In genomic region chr6:139311826-139312225, GRCh38 we compare ENCODE assay signal across 22 cellular contexts. TPM values are rescaled to one million over a fixed set of nuclear protein-coding genes. Genes with fewer than 3 reads are reported as not detected.
"Had no signal": no experiment of that assay in that cellular context is flagged by ENCODE, and none has a peak within 500 bp of the region (broad histone marks: within the 10 kb centered on the region; RNA-seq: fewer than 3 reads in every experiment).

No MANE protein-coding gene starts in this region.

- H3K36me3 ChIP-seq: ascending aorta, breast epithelium, left ventricle myocardium inferior, right lobe of liver, spleen, stomach, thoracic aorta had no signal

- H3K4me3 ChIP-seq: ascending aorta, breast epithelium, left ventricle myocardium inferior, mucosa of descending colon, psoas muscle, right lobe of liver, spleen, stomach, thoracic aorta had no signal

- H3K9me3 ChIP-seq: ascending aorta, breast epithelium, left ventricle myocardium inferior, mucosa of descending colon, psoas muscle, right lobe of liver, spleen, stomach, thoracic aorta had no signal

- H3K27ac Mint-ChIP-seq: activated naive CD4-positive, alpha-beta T cell treated with anti-CD3 and anti-CD28 coated beads for 36 hours; activated naive CD8-positive, alpha-beta T cell treated with anti-CD3 and anti-CD28 coated beads, Interleukin-2, amount 50 U/mL, for 24 hours; activated T-helper 2 cell treated with anti-CD3 and anti-CD28 coated beads, Interferon-gamma antibody, Interleukin-2, Interleukin-4, amounts not matched to agents 10 μg/mL and 5 μg/mL and 100 μg/mL, durations not matched to agents 14 hours and 24 hours and 36 hours; natural killer cell; T-cell had no signal

- H3K27me3 Mint-ChIP-seq: activated naive CD8-positive, alpha-beta T cell treated with anti-CD3 and anti-CD28 coated beads, Interleukin-2, amount 50 U/mL, for 24 hours; T-cell had no signal

- DNase-seq: activated CD4-positive, alpha-beta T cell treated with anti-CD3 and anti-CD28 coated beads for 1 hour; activated CD4-positive, alpha-beta T cell treated with anti-CD3 and anti-CD28 coated beads, Interleukin-2, amount 50 U/mL, for 4 hours; activated naive CD4-positive, alpha-beta T cell treated with anti-CD3 and anti-CD28 coated beads for 36 hours; activated naive CD8-positive, alpha-beta T cell treated with anti-CD3 and anti-CD28 coated beads, Interleukin-2, amount 50 U/mL, for 24 hours; activated T-cell treated with anti-CD3 and anti-CD28 coated beads for 4 hours; endodermal cell; hippocampal formation; left ventricle myocardium inferior; mucosa of descending colon; natural killer cell; nucleus accumbens; psoas muscle; right lobe of liver; spleen; stomach; T-cell; T-helper 9 cell had no signal

- H3K36me3 Mint-ChIP-seq: natural killer cell, T-cell had no signal

- H3K27me3 ChIP-seq: ascending aorta, breast epithelium, right lobe of liver, spleen, stomach had no signal

- ATAC-seq: activated naive CD8-positive, alpha-beta T cell treated with anti-CD3 and anti-CD28 coated beads, Interleukin-2, amount 50 U/mL, for 24 hours; mucosa of descending colon; natural killer cell; psoas muscle; right lobe of liver; T-cell had no signal

- H3K4me1 ChIP-seq: ascending aorta, breast epithelium, psoas muscle had no signal

- H3K4me3 Mint-ChIP-seq: activated naive CD4-positive, alpha-beta T cell treated with anti-CD3 and anti-CD28 coated beads for 36 hours; activated naive CD8-positive, alpha-beta T cell treated with anti-CD3 and anti-CD28 coated beads, Interleukin-2, amount 50 U/mL, for 24 hours; endodermal cell; natural killer cell; T-cell had no signal

- H3K9me3 Mint-ChIP-seq: activated naive CD4-positive, alpha-beta T cell treated with anti-CD3 and anti-CD28 coated beads for 36 hours; activated naive CD8-positive, alpha-beta T cell treated with anti-CD3 and anti-CD28 coated beads, Interleukin-2, amount 50 U/mL, for 24 hours; activated T-helper 2 cell treated with anti-CD3 and anti-CD28 coated beads, Interferon-gamma antibody, Interleukin-2, Interleukin-4, amounts not matched to agents 10 μg/mL and 5 μg/mL and 100 μg/mL, durations not matched to agents 14 hours and 24 hours and 36 hours; endodermal cell; natural killer cell; T-cell had no signal

- H3K27ac ChIP-seq: ascending aorta, breast epithelium, left ventricle myocardium inferior, psoas muscle, right lobe of liver, spleen, stomach, thoracic aorta had no signal

RNA-seq across cellular contexts. Expression of gene TXLNB, which starts 20.0 kb away (rescaled TPM):
- total RNA-seq: ascending aorta, endodermal cell, kidney epithelial cell had no signal
